In the genomic region with DNA sequence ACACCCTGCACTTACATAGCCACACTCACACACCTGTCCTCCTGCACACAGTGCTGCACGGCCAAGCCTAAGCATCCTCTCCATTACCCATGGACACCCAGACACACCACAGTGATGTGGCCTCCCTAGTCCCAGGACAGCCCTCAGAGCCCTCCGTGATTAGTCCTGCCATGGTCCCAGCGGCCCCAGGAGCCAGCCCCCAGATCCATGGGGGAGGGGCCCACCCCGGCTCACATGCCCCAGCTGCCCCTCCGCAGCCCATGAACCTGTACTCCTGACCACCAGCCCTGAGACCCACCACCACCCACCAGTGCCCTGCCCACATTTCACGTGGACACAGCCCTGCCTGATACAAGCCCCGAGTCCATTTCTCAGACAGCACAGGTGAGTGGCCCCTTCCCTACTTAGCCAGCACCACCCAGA, we compare ENCODE assay signal across 1 cellular context.
TF ChIP-seq lines count a peak whose summit lies in the region.

No MANE protein-coding gene starts in this region.

TF ChIP-seq in HepG2, 621 proteins besides CTCF, POLR2A, EP300 and RAD21:
- no peak for TF ChIP-seq MTA3 (CRISPR knock-in tag; IDR thresholded peaks at IDR 0.05)
- no peak for TF ChIP-seq ZNF33B (CRISPR knock-in tag; IDR thresholded peaks at IDR 0.05)
- no peak for TF ChIP-seq REL (CRISPR knock-in tag; conservative IDR thresholded peaks at IDR 0.05)
- TF ChIP-seq NFE2L1 (CRISPR knock-in tag; IDR thresholded peaks at IDR 0.05; ENCODE audit: borderline replicate concordance): no peak
- no peak for TF ChIP-seq ZNF382 (CRISPR knock-in tag; IDR thresholded peaks at IDR 0.05; ENCODE audit: borderline replicate concordance)
- TF ChIP-seq SIN3A (IDR thresholded peaks at IDR 0.05; ENCODE audit: borderline replicate concordance, low read depth, low read length): no peak
- TF ChIP-seq ZNF34 (CRISPR knock-in tag; IDR thresholded peaks at IDR 0.05; ENCODE audit: borderline replicate concordance): no peak
- TF ChIP-seq, protein P1, sequence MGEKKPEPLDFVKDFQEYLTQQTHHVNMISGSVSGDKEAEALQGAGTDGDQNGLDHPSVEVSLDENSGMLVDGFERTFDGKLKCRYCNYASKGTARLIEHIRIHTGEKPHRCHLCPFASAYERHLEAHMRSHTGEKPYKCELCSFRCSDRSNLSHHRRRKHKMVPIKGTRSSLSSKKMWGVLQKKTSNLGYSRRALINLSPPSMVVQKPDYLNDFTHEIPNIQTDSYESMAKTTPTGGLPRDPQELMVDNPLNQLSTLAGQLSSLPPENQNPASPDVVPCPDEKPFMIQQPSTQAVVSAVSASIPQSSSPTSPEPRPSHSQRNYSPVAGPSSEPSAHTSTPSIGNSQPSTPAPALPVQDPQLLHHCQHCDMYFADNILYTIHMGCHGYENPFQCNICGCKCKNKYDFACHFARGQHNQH (CRISPR knock-in tag; IDR thresholded peaks at IDR 0.05): no peak
- TF ChIP-seq ZNF160 (CRISPR knock-in tag; IDR thresholded peaks at IDR 0.05): no peak
